In the genomic region with DNA sequence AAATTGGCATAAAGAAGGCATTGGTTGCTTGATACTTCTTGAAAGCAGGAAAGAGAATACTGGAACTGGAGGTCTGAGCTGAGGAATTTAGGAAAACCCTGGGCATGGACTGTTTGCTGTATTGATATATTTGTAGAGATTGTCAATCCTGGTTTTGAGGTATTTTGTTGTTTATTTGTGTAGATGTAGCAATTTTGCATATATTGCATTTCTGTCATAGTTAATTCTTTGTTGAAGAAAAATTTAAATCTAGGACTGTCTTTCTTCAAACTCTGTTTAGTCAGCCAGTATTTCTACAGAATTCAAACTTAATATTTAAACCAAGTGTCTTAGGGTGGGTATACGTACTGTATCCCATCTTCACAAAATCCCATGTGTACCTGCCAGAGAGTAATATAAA, we compare ENCODE assay signal across 22 cellular contexts.
"Had no signal": no experiment of that assay in that cellular context is flagged by ENCODE, and none has a peak within 500 bp of the region (broad histone marks: within the 10 kb centered on the region; RNA-seq: fewer than 3 reads in every experiment).

No MANE protein-coding gene starts in this region.

- H3K27me3 Mint-ChIP-seq: activated CD4-positive, alpha-beta T cell treated with anti-CD3 and anti-CD28 coated beads for 36 hours; progenitor cell of endocrine pancreas had no signal

- H3K4me3 ChIP-seq: ascending aorta, breast epithelium, esophagus squamous epithelium, left ventricle myocardium inferior, mucosa of descending colon, right atrium auricular region, skin epidermis, tibial nerve, vagina had no signal

- H3K4me1 ChIP-seq: breast epithelium had no signal

- FAIRE-seq: endothelial cell of umbilical vein, kidney had no signal

- DNase-seq: activated CD4-positive, alpha-beta T cell treated with anti-CD3 and anti-CD28 coated beads for 36 hours; activated effector memory CD4-positive, alpha-beta T cell treated with Interleukin-2 at 50 U/mL for 16 hours; cerebellar nuclear complex; effector CD8-positive, alpha-beta T cell; esophagus squamous epithelium; hippocampal formation; kidney; left ventricle myocardium inferior; mucosa of descending colon; stimulated activated CD4-positive, alpha-beta T cell treated with anti-CD3 and anti-CD28 coated beads, Interleukin-15, amount 100 ng/mL, for 24 hours; stimulated activated CD4-positive, alpha-beta T cell treated with anti-CD3 and anti-CD28 coated beads, Interleukin-4, amount 100 ng/mL, for 1 hour; stimulated activated naive CD4-positive, alpha-beta T cell; WERI-Rb-1 had no signal

- H3K9me3 ChIP-seq: ascending aorta, breast epithelium, esophagus squamous epithelium, left ventricle myocardium inferior, mucosa of descending colon, right atrium auricular region, tibial nerve, vagina had no signal

- H3K9me3 Mint-ChIP-seq: nephron had no signal

- H3K27me3 ChIP-seq: ascending aorta, breast epithelium, esophagus squamous epithelium, right atrium auricular region, tibial nerve, vagina had no signal

- H3K36me3 ChIP-seq: ascending aorta, breast epithelium, left ventricle myocardium inferior, right atrium auricular region, vagina, WERI-Rb-1 had no signal

- H3K27ac ChIP-seq: ascending aorta, breast epithelium, esophagus squamous epithelium, left ventricle myocardium inferior, right atrium auricular region, skin epidermis, tibial nerve, vagina, WERI-Rb-1 had no signal

- H3K4me3 Mint-ChIP-seq: activated CD4-positive, alpha-beta T cell treated with anti-CD3 and anti-CD28 coated beads for 36 hours; nephron had no signal

- H3K27ac Mint-ChIP-seq: nephron had no signal

- ATAC-seq: activated CD4-positive, alpha-beta T cell treated with anti-CD3 and anti-CD28 coated beads for 36 hours; mucosa of descending colon had no signal
